In genomic region chr18:596288-596881, GRCh38 we compare ENCODE assay signal across 1 cellular context.
TF ChIP-seq lines count a peak whose summit lies in the region.

No MANE protein-coding gene starts in this region.

TF ChIP-seq in HepG2, 621 proteins besides CTCF, POLR2A, EP300 and RAD21 (continued from another document):
- TF ChIP-seq ZNF790 (CRISPR knock-in tag; IDR thresholded peaks at IDR 0.05; ENCODE audit: borderline replicate concordance) (no peak), MEIS1 (CRISPR knock-in tag; IDR thresholded peaks at IDR 0.05; ENCODE audit: borderline replicate concordance) (0 out of 2 replicates have a peak, but pooled peaks have one; percentile 1), ZFP36L2 (CRISPR knock-in tag; IDR thresholded peaks at IDR 0.05) (no peak), STAG1 (CRISPR knock-in tag; IDR thresholded peaks at IDR 0.05) (peak; percentile 13; the same call in 1 of the 2 replicates), ZNF570 (CRISPR knock-in tag; IDR thresholded peaks at IDR 0.05; ENCODE audit: borderline replicate concordance) (no peak), ZNF589 (CRISPR knock-in tag; conservative IDR thresholded peaks at IDR 0.05) (no peak), KAT7 (CRISPR knock-in tag; IDR thresholded peaks at IDR 0.05; ENCODE audit: borderline replicate concordance) (no peak), ZBTB38 (CRISPR knock-in tag; IDR thresholded peaks at IDR 0.05) (no peak), MAZ (IDR thresholded peaks at IDR 0.05; ENCODE audit: borderline replicate concordance, low read depth, low read length) (0 out of 2 replicates have a peak, but pooled peaks have one; percentile 5), MAZ (CRISPR knock-in tag; IDR thresholded peaks at IDR 0.05; ENCODE audit: low read depth) (0 out of 2 replicates have a peak, but pooled peaks have one; percentile 13), NCOA2 (CRISPR knock-in tag; IDR thresholded peaks at IDR 0.05) (no peak), SIX4 (CRISPR knock-in tag; IDR thresholded peaks at IDR 0.05) (no peak), ZNF550 (CRISPR knock-in tag; IDR thresholded peaks at IDR 0.05; ENCODE audit: borderline replicate concordance) (no peak), CBX5 (CRISPR knock-in tag; IDR thresholded peaks at IDR 0.05; ENCODE audit: borderline replicate concordance) (no peak), SCMH1 (CRISPR knock-in tag; IDR thresholded peaks at IDR 0.05; ENCODE audit: borderline replicate concordance) (no peak), ZNF12 (CRISPR knock-in tag; IDR thresholded peaks at IDR 0.05) (no peak), ELF1 (CRISPR knock-in tag; IDR thresholded peaks at IDR 0.05) (no peak), TOE1 (CRISPR knock-in tag; IDR thresholded peaks at IDR 0.05) (no peak), NBN (conservative IDR thresholded peaks at IDR 0.05) (no peak), ZNF563 (CRISPR knock-in tag; IDR thresholded peaks at IDR 0.05) (0 out of 2 replicates have a peak, but pooled peaks have one; percentile 22), ZSCAN21 (CRISPR knock-in tag; IDR thresholded peaks at IDR 0.05; ENCODE audit: borderline replicate concordance) (no peak), ELF3 (CRISPR knock-in tag; IDR thresholded peaks at IDR 0.05) (0 out of 2 replicates have a peak, but pooled peaks have one; percentile 17), ERF (CRISPR knock-in tag; IDR thresholded peaks at IDR 0.05) (no peak), MYC (CRISPR knock-in tag; IDR thresholded peaks at IDR 0.05; ENCODE audit: borderline replicate concordance) (no peak), EZH2 (conservative IDR thresholded peaks at IDR 0.05; ENCODE audit: low read depth, low read length) (no peak), PHF20 (CRISPR knock-in tag; IDR thresholded peaks at IDR 0.05) (no peak), AGO1 (IDR thresholded peaks at IDR 0.05; ENCODE audit: low read depth, low read length, poor library complexity, severe bottlenecking) (no peak), ZNF207 (IDR thresholded peaks at IDR 0.05; ENCODE audit: borderline replicate concordance) (no peak), ARNT2 (CRISPR knock-in tag; IDR thresholded peaks at IDR 0.05; ENCODE audit: low read depth) (no peak), ZNF652 (CRISPR knock-in tag; IDR thresholded peaks at IDR 0.05; ENCODE audit: borderline replicate concordance, low read depth) (no peak), ZNF547 (CRISPR knock-in tag; IDR thresholded peaks at IDR 0.05) (no peak), ZNF615 (CRISPR knock-in tag; IDR thresholded peaks at IDR 0.05; ENCODE audit: borderline replicate concordance) (no peak), GTF2F1 (IDR thresholded peaks at IDR 0.05; ENCODE audit: low read length) (no peak), ARID4A (CRISPR knock-in tag; IDR thresholded peaks at IDR 0.05; ENCODE audit: borderline replicate concordance) (0 out of 2 replicates have a peak, but pooled peaks have one; percentile 1), ZFP82 (CRISPR knock-in tag; IDR thresholded peaks at IDR 0.05; ENCODE audit: borderline replicate concordance) (no peak), GTF3A (CRISPR knock-in tag; conservative IDR thresholded peaks at IDR 0.05) (no peak), ZNF672 (CRISPR knock-in tag; IDR thresholded peaks at IDR 0.05) (no peak), ZNF205 (CRISPR knock-in tag; IDR thresholded peaks at IDR 0.05) (no peak), KDM6A (CRISPR knock-in tag; IDR thresholded peaks at IDR 0.05; ENCODE audit: low read depth) (no peak), ZNF614 (CRISPR knock-in tag; IDR thresholded peaks at IDR 0.05; ENCODE audit: borderline replicate concordance) (no peak), ZNF180 (CRISPR knock-in tag; IDR thresholded peaks at IDR 0.05; ENCODE audit: borderline replicate concordance, low read depth) (no peak), HMG20B (CRISPR knock-in tag; conservative IDR thresholded peaks at IDR 0.05) (no peak), RXRB (CRISPR knock-in tag; IDR thresholded peaks at IDR 0.05; ENCODE audit: borderline replicate concordance) (peak; percentile 27; the same call in 1 of the 2 replicates), ATF4 (CRISPR knock-in tag; IDR thresholded peaks at IDR 0.05) (no peak), ZBTB3 (CRISPR knock-in tag; IDR thresholded peaks at IDR 0.05; ENCODE audit: borderline replicate concordance, low read depth) (no peak), ZNF20 (CRISPR knock-in tag; IDR thresholded peaks at IDR 0.05) (no peak), NKX3-1 (CRISPR knock-in tag; IDR thresholded peaks at IDR 0.05) (no peak), HOXA5 (CRISPR knock-in tag; IDR thresholded peaks at IDR 0.05) (no peak), ZNF850 (CRISPR knock-in tag; conservative IDR thresholded peaks at IDR 0.05) (no peak), NFE2L1 (CRISPR knock-in tag; IDR thresholded peaks at IDR 0.05; ENCODE audit: borderline replicate concordance) (no peak), REPIN1 (CRISPR knock-in tag; IDR thresholded peaks at IDR 0.05; ENCODE audit: borderline replicate concordance, low read depth) (no peak)
- TF ChIP-seq, protein P1, sequence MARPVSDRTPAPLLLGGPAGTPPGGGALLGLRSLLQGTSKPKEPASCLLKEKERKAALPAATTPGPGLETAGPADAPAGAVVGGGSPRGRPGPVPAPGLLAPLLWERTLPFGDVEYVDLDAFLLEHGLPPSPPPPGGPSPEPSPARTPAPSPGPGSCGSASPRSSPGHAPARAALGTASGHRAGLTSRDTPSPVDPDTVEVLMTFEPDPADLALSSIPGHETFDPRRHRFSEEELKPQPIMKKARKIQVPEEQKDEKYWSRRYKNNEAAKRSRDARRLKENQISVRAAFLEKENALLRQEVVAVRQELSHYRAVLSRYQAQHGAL (CRISPR knock-in tag; IDR thresholded peaks at IDR 0.05; ENCODE audit: not compliant biosample characterization), result no peak
- TF ChIP-seq, protein P2, sequence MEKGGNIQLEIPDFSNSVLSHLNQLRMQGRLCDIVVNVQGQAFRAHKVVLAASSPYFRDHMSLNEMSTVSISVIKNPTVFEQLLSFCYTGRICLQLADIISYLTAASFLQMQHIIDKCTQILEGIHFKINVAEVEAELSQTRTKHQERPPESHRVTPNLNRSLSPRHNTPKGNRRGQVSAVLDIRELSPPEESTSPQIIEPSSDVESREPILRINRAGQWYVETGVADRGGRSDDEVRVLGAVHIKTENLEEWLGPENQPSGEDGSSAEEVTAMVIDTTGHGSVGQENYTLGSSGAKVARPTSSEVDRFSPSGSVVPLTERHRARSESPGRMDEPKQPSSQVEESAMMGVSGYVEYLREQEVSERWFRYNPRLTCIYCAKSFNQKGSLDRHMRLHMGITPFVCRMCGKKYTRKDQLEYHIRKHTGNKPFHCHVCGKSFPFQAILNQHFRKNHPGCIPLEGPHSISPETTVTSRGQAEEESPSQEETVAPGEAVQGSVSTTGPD (CRISPR knock-in tag; IDR thresholded peaks at IDR 0.05), result no peak
- TF ChIP-seq, protein P3, sequence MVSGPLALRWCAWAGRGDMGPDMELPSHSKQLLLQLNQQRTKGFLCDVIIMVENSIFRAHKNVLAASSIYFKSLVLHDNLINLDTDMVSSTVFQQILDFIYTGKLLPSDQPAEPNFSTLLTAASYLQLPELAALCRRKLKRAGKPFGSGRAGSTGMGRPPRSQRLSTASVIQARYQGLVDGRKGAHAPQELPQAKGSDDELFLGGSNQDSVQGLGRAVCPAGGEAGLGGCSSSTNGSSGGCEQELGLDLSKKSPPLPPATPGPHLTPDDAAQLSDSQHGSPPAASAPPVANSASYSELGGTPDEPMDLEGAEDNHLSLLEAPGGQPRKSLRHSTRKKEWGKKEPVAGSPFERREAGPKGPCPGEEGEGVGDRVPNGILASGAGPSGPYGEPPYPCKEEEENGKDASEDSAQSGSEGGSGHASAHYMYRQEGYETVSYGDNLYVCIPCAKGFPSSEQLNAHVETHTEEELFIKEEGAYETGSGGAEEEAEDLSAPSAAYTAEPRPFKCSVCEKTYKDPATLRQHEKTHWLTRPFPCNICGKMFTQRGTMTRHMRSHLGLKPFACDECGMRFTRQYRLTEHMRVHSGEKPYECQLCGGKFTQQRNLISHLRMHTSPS (CRISPR knock-in tag; IDR thresholded peaks at IDR 0.05; ENCODE audit: low read depth), result no peak
- TF ChIP-seq, protein P4, sequence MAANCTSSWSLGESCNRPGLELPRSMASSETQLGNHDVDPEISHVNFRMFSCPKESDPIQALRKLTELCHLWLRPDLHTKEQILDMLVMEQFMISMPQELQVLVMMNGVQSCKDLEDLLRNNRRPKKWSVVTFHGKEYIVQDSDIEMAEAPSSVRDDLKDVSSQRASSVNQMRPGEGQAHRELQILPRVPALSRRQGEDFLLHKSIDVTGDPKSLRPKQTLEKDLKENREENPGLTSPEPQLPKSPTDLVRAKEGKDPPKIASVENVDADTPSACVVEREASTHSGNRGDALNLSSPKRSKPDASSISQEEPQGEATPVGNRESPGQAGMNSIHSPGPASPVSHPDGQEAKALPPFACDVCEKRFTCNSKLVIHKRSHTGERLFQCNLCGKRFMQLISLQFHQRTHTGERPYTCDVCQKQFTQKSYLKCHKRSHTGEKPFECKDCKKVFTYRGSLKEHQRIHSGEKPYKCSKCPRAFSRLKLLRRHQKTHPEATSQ (CRISPR knock-in tag; IDR thresholded peaks at IDR 0.05; ENCODE audit: borderline replicate concordance), result no peak
TF ChIP-seq in HepG2: peak in this region for 20.
